ENCODE assay signal across 8 cellular contexts in genomic region chr10:101818119-101818957, GRCh38. TPM values are rescaled to one million over a fixed set of nuclear protein-coding genes. Genes with fewer than 3 reads are reported as not detected.
DNase-seq lines count a peak whose midpoint lies in the region; FAIRE-seq and TF ChIP-seq lines count a peak whose summit lies in the region.

Gene OGA, minus strand, starts transcription at chr10:101818444. Its CDS starts 422 bp downstream, at chr10:101818022.

- peak within 1 kb of the TSS; percentile 100 for H3K18ac ChIP-seq in neuronal stem cell (ENCODE audit: low read length)

- H3K36me3 Mint-ChIP-seq in HFFc6 (ENCODE audit: low read depth), result peaks cover 37% of the 10 kb centered on the region
- H3K36me3 Mint-ChIP-seq in activated naive CD4-positive, alpha-beta T cell treated with anti-CD3 and anti-CD28 coated beads, Interleukin-2, amount 10 ng/mL, durations not matched to agents 7 days and 5 days, result peaks cover 38% of the 10 kb centered on the region

- peak within 1 kb of the TSS; percentile 89 for H2AK5ac ChIP-seq in neuronal stem cell (ENCODE audit: low read depth, low read length)

- WGBS in neuronal stem cell (ENCODE audit: extremely low coverage in 2 of 2, insufficient read length in 2 of 2, insufficient replicate concordance in 1 of 2), 2 donors, result no CpG with 5 or more reads among the region's 48 CpGs

- peak; percentile 99 for TF ChIP-seq POLR2A in NB4 (IDR thresholded peaks at IDR 0.05; ENCODE audit: extremely low read depth, insufficient read length)

- no peak for FAIRE-seq in frontal cortex (lab: Jason Lieb, UNC)

- H3K4ac ChIP-seq in neuronal stem cell (ENCODE audit: low read length), result no peak within 1 kb of the TSS

- H4K91ac ChIP-seq in neuronal stem cell (ENCODE audit: low read depth, low read length, poor library complexity), result no peak within 1 kb of the TSS

- peak within 1 kb of the TSS; percentile 68; the same call in 1 of the 2 replicates for H3K27ac ChIP-seq in SK-N-MC
- H3K27ac ChIP-seq in neuronal stem cell (replicated peaks; ENCODE audit: low read length), result peak within 1 kb of the TSS; percentile 96

- H4K8ac ChIP-seq in neuronal stem cell (ENCODE audit: low read depth, low read length), result no peak within 1 kb of the TSS

- H3K9me3 ChIP-seq in SK-N-MC (ENCODE audit: low read depth, low read length) (no peaks in the 10 kb centered on the region), neuronal stem cell (replicated peaks in 1 of 2; ENCODE audit: control insufficient read depth in 2 of 2, insufficient read depth in 1 of 2, low read depth in 1 of 2, low read length in 2 of 2) (no peaks in the 10 kb centered on the region)

- no peak within 1 kb of the TSS for H3K14ac ChIP-seq in neuronal stem cell (ENCODE audit: low read length)

- H2BK5ac ChIP-seq in neuronal stem cell (ENCODE audit: low read length), result peak within 1 kb of the TSS; percentile 94

- H2AFZ ChIP-seq in neuronal stem cell (ENCODE audit: low read length), result peak within 1 kb of the TSS; percentile 82

- H3K9me3 Mint-ChIP-seq in HFFc6, result no peaks in the 10 kb centered on the region
- H3K9me3 Mint-ChIP-seq in activated naive CD4-positive, alpha-beta T cell treated with anti-CD3 and anti-CD28 coated beads, Interleukin-2, amount 10 ng/mL, durations not matched to agents 7 days and 5 days, result no peaks in the 10 kb centered on the region

- H3K9ac ChIP-seq in SK-N-MC (ENCODE audit: insufficient read length) (peak within 1 kb of the TSS; percentile 88), neuronal stem cell (ENCODE audit: low read depth, low read length, poor library complexity) (peak within 1 kb of the TSS; percentile 95)

- H3K4me1 ChIP-seq in neuronal stem cell (ENCODE audit: control insufficient read depth in 2 of 2, insufficient read depth in 1 of 2, low read depth in 1 of 2, low read length in 2 of 2), result peaks cover 2 to 10% of the 10 kb centered on the region in 2 donors

- CTCF ChIA-PET in activated naive CD4-positive, alpha-beta T cell treated with anti-CD3 and anti-CD28 coated beads, Interleukin-2, amount 10 ng/mL, durations not matched to agents 7 days and 5 days (lab: Charles Lee), result interaction anchor here (1.0 to 2.1 kb wide), 5 partner anchors 11 to 216 kb away, joined by 3 to 19 read pairs (median 7); no protein-coding TSS in a partner anchor

- H3K36me3 ChIP-seq in SK-N-MC (ENCODE audit: insufficient read depth, low read length) (no peaks in the 10 kb centered on the region), neuronal stem cell (replicated peaks in 1 of 2; ENCODE audit: control insufficient read depth in 2 of 2, insufficient read depth in 2 of 2, low read length in 2 of 2) (peaks cover 0 to 18% of the 10 kb centered on the region in 2 donors)

- peak within 1 kb of the TSS; percentile 93 for H3K4me3 Mint-ChIP-seq in HFFc6
- H3K4me3 Mint-ChIP-seq in activated naive CD4-positive, alpha-beta T cell treated with anti-CD3 and anti-CD28 coated beads, Interleukin-2, amount 10 ng/mL, durations not matched to agents 7 days and 5 days, result peak within 1 kb of the TSS; percentile 89

- H3K27me3 Mint-ChIP-seq in HFFc6 (ENCODE audit: insufficient read depth), result peaks cover 4% of the 10 kb centered on the region
- H3K27me3 Mint-ChIP-seq in activated naive CD4-positive, alpha-beta T cell treated with anti-CD3 and anti-CD28 coated beads, Interleukin-2, amount 10 ng/mL, durations not matched to agents 7 days and 5 days, result peaks cover 4% of the 10 kb centered on the region

- H3K4me3 ChIP-seq in NB4 (ENCODE audit: low read depth, low read length), result peak within 1 kb of the TSS; percentile 82
- H3K4me3 ChIP-seq in SK-N-MC, result peak within 1 kb of the TSS; percentile 89
- H3K4me3 ChIP-seq in neuronal stem cell (ENCODE audit: low read length in 2 of 2), result peak within 1 kb of the TSS; percentile 86 to 99

- H3K4me1 Mint-ChIP-seq in HFFc6 (ENCODE audit: low read depth), result peaks cover 33% of the 10 kb centered on the region
- peaks cover 38% of the 10 kb centered on the region for H3K4me1 Mint-ChIP-seq in activated naive CD4-positive, alpha-beta T cell treated with anti-CD3 and anti-CD28 coated beads, Interleukin-2, amount 10 ng/mL, durations not matched to agents 7 days and 5 days

- TF ChIP-seq CTCF in HFFc6 (IDR thresholded peaks at IDR 0.05) (no peak), NB4 (IDR thresholded peaks at IDR 0.05; ENCODE audit: low read depth, low read length) (no peak), subcutaneous adipose tissue (IDR thresholded peaks at IDR 0.05; ENCODE audit: low read depth) (no peak)

- no peak within 1 kb of the TSS for H2BK12ac ChIP-seq in neuronal stem cell (ENCODE audit: low read length)

- H3K4me2 ChIP-seq in neuronal stem cell (ENCODE audit: insufficient read depth, low read length, poor library complexity, severe bottlenecking), result peak within 1 kb of the TSS; percentile 63

- DNase-seq in GM04503 (ENCODE audit: low read depth), result peak; percentile 99
- DNase-seq in HFFc6, result peak; percentile 100
- peak; percentile 100 for DNase-seq in NB4 (ENCODE audit: low read depth)
- peak; percentile 96 for DNase-seq in SK-N-MC (ENCODE audit: low read depth, low spot score)
- DNase-seq in activated naive CD4-positive, alpha-beta T cell treated with anti-CD3 and anti-CD28 coated beads, Interleukin-2, amount 10 ng/mL, durations not matched to agents 7 days and 5 days, result peak; percentile 99
- DNase-seq in frontal cortex (ENCODE audit: low spot score in 2 of 2), result peak; percentile 91
- peak; percentile 99 for DNase-seq in neuronal stem cell (ENCODE audit: low spot score)

- peak within 1 kb of the TSS; percentile 50 for H3K23ac ChIP-seq in neuronal stem cell (ENCODE audit: low read depth, low read length, poor library complexity)

- H3K79me1 ChIP-seq in neuronal stem cell (ENCODE audit: low read depth, low read length), result no peaks in the 10 kb centered on the region

- H3K27ac Mint-ChIP-seq in HFFc6, result peak within 1 kb of the TSS; percentile 95
- peak within 1 kb of the TSS; percentile 96 for H3K27ac Mint-ChIP-seq in activated naive CD4-positive, alpha-beta T cell treated with anti-CD3 and anti-CD28 coated beads, Interleukin-2, amount 10 ng/mL, durations not matched to agents 7 days and 5 days

- H3K27me3 ChIP-seq in neuronal stem cell (ENCODE audit: control insufficient read depth in 3 of 3, insufficient read depth in 3 of 3, low read depth in 1 of 3, low read length in 3 of 3), result no peaks in the 10 kb centered on the region

- H2BK15ac ChIP-seq in neuronal stem cell (ENCODE audit: low read length), result no peak within 1 kb of the TSS

- no peak within 1 kb of the TSS for H2BK120ac ChIP-seq in neuronal stem cell (ENCODE audit: low read depth, low read length)

RNA-seq across cellular contexts. Expression of gene OGA, which starts in this region (rescaled TPM):
- 10 to 100 TPM; 56.2 to 61.6 (median 59.1) TPM for total RNA-seq in HFFc6 (2021; fragmentation: NEBNext Ultra II Directional; extraction: Animal tissue kit (Norgen Biotek cat#: 25700))
- total RNA-seq in frontal cortex (407 TPM), subcutaneous adipose tissue (100 to 1,000 TPM; 160 to 233 (median 190) TPM)
- 74.9 TPM for polyA plus RNA-seq in neuronal stem cell (2013, experiment 1 of 2)
- 76.0 TPM for polyA plus RNA-seq in neuronal stem cell (2013, experiment 2 of 2)

Comparison
In these comparisons a context has a peak if more than half of its experiments do, and no peak if none do; other contexts are left out.
1. Peak in every context shown above with its lines: DNase-seq, H3K4me3 ChIP-seq and H3K27ac ChIP-seq.